Comparison of ENCODE assay signal across 1 cellular context in the genomic region with DNA sequence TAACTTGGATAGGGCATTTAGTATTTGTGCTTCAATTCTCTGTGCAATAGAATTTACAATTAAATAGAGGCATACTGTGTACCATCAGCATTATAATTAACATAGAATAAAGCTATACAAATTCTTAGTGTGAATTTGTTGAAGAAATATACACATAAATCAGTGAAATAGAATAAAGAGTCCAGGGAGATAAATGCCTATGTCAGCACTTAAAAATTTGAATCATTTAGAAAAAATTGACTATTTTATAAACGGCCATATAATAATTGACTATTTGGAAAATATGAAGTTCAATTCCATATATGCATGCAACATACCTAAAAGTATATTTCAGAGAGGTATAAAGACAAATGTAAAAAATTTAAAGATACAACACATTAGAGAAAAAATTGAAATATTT.
TF ChIP-seq lines count a peak whose summit lies in the region.

No MANE protein-coding gene starts in this region.

TF ChIP-seq in GM23338, 12 proteins besides CTCF, POLR2A, EP300 and RAD21 (continued from another document):
- TF ChIP-seq, protein P1, sequence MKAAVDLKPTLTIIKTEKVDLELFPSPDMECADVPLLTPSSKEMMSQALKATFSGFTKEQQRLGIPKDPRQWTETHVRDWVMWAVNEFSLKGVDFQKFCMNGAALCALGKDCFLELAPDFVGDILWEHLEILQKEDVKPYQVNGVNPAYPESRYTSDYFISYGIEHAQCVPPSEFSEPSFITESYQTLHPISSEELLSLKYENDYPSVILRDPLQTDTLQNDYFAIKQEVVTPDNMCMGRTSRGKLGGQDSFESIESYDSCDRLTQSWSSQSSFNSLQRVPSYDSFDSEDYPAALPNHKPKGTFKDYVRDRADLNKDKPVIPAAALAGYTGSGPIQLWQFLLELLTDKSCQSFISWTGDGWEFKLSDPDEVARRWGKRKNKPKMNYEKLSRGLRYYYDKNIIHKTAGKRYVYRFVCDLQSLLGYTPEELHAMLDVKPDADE (IDR thresholded peaks at IDR 0.05): no peak
- no peak for TF ChIP-seq NANOG (IDR thresholded peaks at IDR 0.05; ENCODE audit: borderline replicate concordance)
